ENCODE assay signal across 8 cellular contexts in the genomic region with DNA sequence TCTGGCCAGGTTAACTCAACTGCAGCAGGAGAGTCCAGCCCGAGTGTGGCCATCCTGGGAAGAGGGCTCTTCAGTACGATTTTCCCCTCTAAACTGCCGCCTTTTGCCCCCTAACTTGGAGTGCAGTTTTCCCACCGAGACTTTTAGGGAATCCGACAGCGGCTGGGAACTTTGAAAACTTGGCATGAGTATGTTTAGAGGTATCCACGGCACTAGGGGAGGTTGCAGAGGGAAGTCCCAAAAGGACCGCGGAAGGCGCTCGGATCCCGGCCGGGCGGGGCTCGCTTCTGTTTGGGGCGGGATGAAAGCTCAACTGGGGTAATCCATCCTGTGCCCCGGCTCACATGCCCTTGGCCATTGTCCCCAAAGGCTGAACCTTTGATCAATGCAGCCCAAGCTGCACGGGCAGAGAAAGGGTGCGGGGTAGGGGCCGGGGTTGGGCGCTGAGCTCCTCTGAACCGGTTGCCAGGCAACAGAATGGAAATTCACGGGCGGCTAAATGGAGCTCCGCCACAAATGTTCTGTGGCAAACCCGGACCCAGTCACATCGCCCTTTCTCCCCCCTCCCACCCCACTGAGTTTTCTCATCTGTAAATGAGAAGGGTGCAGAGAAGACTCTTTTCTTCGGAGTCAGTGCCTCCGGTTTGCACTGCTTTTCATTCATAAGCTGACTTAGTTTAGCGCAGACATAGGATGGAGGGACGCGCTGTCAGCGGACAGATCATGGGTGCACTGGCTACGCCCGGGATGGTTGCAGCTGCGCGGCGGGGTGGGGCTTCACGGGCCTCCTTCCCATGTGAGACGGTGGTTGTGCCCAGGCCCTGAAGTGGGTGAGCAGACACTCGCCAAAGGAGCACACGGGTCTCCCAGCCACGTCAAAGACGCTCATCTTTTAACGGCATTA. TPM values are rescaled to one million over a fixed set of nuclear protein-coding genes. Genes with fewer than 3 reads are reported as not detected.
DNase-seq lines count a peak whose midpoint lies in the region; ATAC-seq and TF ChIP-seq lines count a peak whose summit lies in the region.

No MANE protein-coding gene starts in this region.

- H2AFZ ChIP-seq in parathyroid adenoma, result no peak overlapping the region

- H3K27me3 ChIP-seq in parathyroid adenoma (ENCODE audit: control insufficient read depth, insufficient read depth, low read length), result peaks cover 3% of the 10 kb centered on the region

- H3K9ac ChIP-seq in parathyroid adenoma, result no peak overlapping the region

- no peak overlapping the region for H3K4me3 ChIP-seq in parathyroid adenoma (ENCODE audit: low read depth, low read length)

- H3K4me3 Mint-ChIP-seq in activated CD8-positive, alpha-beta memory T cell treated with anti-CD3 and anti-CD28 coated beads, Interleukin-2, amount 10 ng/mL, durations not matched to agents 7 days and 5 days, result peak overlapping the region; percentile 9

- CTCF ChIA-PET in activated CD8-positive, alpha-beta memory T cell treated with anti-CD3 and anti-CD28 coated beads, Interleukin-2, amount 10 ng/mL, durations not matched to agents 7 days and 5 days (lab: Charles Lee), result interaction anchor here (0.7 to 3.6 kb wide), 3 partner anchors 10 to 491 kb away, joined by 3 to 12 read pairs (median 3); no protein-coding TSS in a partner anchor

- no peaks in the 10 kb centered on the region for H3K9me3 ChIP-seq in parathyroid adenoma (ENCODE audit: control insufficient read depth, low read length)

- DNase-seq in D341Med (ENCODE audit: low spot score), result peak; percentile 60
- no peak for DNase-seq in activated CD8-positive, alpha-beta memory T cell treated with anti-CD3 and anti-CD28 coated beads, Interleukin-2, amount 10 ng/mL, durations not matched to agents 7 days and 5 days
- DNase-seq in Right ventricle myocardium inferior (ENCODE audit: missing footprints), result no peak
- no peak for DNase-seq in A172 (ENCODE audit: low spot score)

- H3K36me3 Mint-ChIP-seq in activated CD8-positive, alpha-beta memory T cell treated with anti-CD3 and anti-CD28 coated beads, Interleukin-2, amount 10 ng/mL, durations not matched to agents 7 days and 5 days, result no peaks in the 10 kb centered on the region

- H3K27me3 Mint-ChIP-seq in activated CD8-positive, alpha-beta memory T cell treated with anti-CD3 and anti-CD28 coated beads, Interleukin-2, amount 10 ng/mL, durations not matched to agents 7 days and 5 days, result peaks cover 84% of the 10 kb centered on the region

- no peak overlapping the region for H3K27ac Mint-ChIP-seq in activated CD8-positive, alpha-beta memory T cell treated with anti-CD3 and anti-CD28 coated beads, Interleukin-2, amount 10 ng/mL, durations not matched to agents 7 days and 5 days

- TF ChIP-seq CTCF in parathyroid adenoma (IDR thresholded peaks at IDR 0.05), result no peak

- peaks cover 16% of the 10 kb centered on the region for H3K4me1 Mint-ChIP-seq in activated CD8-positive, alpha-beta memory T cell treated with anti-CD3 and anti-CD28 coated beads, Interleukin-2, amount 10 ng/mL, durations not matched to agents 7 days and 5 days

- H3K4me1 ChIP-seq in parathyroid adenoma, result no peaks in the 10 kb centered on the region

- no peak overlapping the region for H3K27ac ChIP-seq in parathyroid adenoma

- H3K36me3 ChIP-seq in parathyroid adenoma (ENCODE audit: control insufficient read depth, insufficient read depth, low read length), result no peaks in the 10 kb centered on the region

- peak overlapping the region; percentile 27 for H3K4me2 ChIP-seq in parathyroid adenoma (ENCODE audit: low read length)

- H3K9me3 Mint-ChIP-seq in activated CD8-positive, alpha-beta memory T cell treated with anti-CD3 and anti-CD28 coated beads, Interleukin-2, amount 10 ng/mL, durations not matched to agents 7 days and 5 days (ENCODE audit: low read depth), result no peaks in the 10 kb centered on the region

- peak; percentile 35 for ATAC-seq in HG03280 (IDR thresholded peaks at IDR 0.05; ENCODE audit: unreplicated experiment)
- no peak for ATAC-seq in activated CD8-positive, alpha-beta memory T cell treated with anti-CD3 and anti-CD28 coated beads, Interleukin-2, amount 10 ng/mL, durations not matched to agents 7 days and 5 days
- peak; percentile 38 for ATAC-seq in Right ventricle myocardium inferior
- no peak for ATAC-seq in GM18867 (IDR thresholded peaks at IDR 0.05; ENCODE audit: unreplicated experiment)
- ATAC-seq in GM19324 (IDR thresholded peaks at IDR 0.05; ENCODE audit: low FRiP score, unreplicated experiment), result no peak

- intact Hi-C loops in Right ventricle myocardium inferior (cut with DNase I), result loop anchor here (5.0 to 10.0 kb wide), 2 partner anchors 107 to 184 kb away; a partner anchor contains a TSS

- H3K79me2 ChIP-seq in parathyroid adenoma, result no peaks in the 10 kb centered on the region

RNA-seq across cellular contexts. Expression of a gene that starts 2.3 kb away (rescaled TPM):
- not detected for total RNA-seq in activated CD8-positive, alpha-beta memory T cell treated with anti-CD3 and anti-CD28 coated beads, Interleukin-2, amount 10 ng/mL, durations not matched to agents 7 days and 5 days
- total RNA-seq in Right ventricle myocardium inferior, result 1.6 TPM
- 0.07 and 0.22 TPM in 2 replicates for total RNA-seq in A172 (2014; rRNA removed; shearing (Covaris generic))

Comparison
In these comparisons a context has a peak if more than half of its experiments do, and no peak if none do; other contexts are left out.
1. ATAC-seq: peak in HG03280 (single experiment) and Right ventricle myocardium inferior (single experiment); none in activated CD8-positive, alpha-beta memory T cell treated with anti-CD3 and anti-CD28 coated beads, Interleukin-2, amount 10 ng/mL, durations not matched to agents 7 days and 5 days (single experiment), GM18867 (single experiment) and GM19324 (single experiment).